11 cellular contexts compared by ENCODE assay signal in the genomic region with DNA sequence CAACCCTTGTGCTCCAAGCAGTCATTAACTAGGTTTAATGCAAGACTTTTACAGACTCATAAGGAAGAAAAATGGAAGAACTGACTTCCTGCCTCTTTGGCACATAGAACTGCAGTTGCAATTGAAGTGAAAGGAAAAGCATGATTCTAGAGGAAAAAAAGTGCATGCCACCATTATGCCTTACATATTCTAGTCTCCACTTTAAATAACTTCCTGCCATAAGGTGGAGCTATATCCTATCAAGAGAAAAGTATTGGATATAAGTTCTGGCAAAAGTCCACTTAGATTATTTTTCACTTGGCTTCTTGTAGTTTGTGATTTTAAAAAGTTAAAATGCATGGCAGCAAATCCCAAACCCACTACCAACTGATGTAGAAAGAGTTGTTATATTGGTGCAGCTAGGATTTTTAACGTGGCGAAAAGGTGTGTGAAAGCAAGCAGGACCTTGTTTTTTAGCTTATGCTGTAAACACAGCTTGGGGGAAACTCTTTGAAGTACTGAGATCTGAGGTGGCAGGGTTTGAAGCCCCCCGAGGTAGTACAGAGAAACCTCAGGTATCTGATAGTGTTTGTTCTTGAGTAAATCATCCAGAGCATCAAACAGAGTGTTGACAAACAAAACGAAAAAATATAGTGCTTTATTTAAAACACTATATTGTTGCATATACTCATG.
A peak's percentile ranks its signal among the peaks of the same experiment; 100 is the strongest.
DNase-seq lines count a peak whose midpoint lies in the region; ATAC-seq, FAIRE-seq and TF ChIP-seq lines count a peak whose summit lies in the region.
"Had no signal": no experiment of that assay in that cellular context is flagged by ENCODE, and none has a peak within 500 bp of the region (broad histone marks: within the 10 kb centered on the region; RNA-seq: fewer than 3 reads in every experiment).

No MANE protein-coding gene starts in this region.

- no peak for ATAC-seq in GM18858 (IDR thresholded peaks at IDR 0.05; ENCODE audit: unreplicated experiment)
- ATAC-seq in HG03432 (IDR thresholded peaks at IDR 0.05; ENCODE audit: unreplicated experiment): no peak

- DNase-seq in D721Med (ENCODE audit: insufficient read length, low spot score): no peak
- peak; percentile 5 for DNase-seq in HuH-7.5 (ENCODE audit: low spot score)
- peak; percentile 64 for DNase-seq in adipocyte (ENCODE audit: low read depth)
- peak; percentile 48 for DNase-seq in left kidney (ENCODE audit: low read depth, low spot score)
- no peak for DNase-seq in DMS114 treated with DMSO at 0.1 percent for 48 hours (lab: John Stamatoyannopoulos, UW; ENCODE audit: unreplicated experiment)
- no peak for DNase-seq in UCSD-AML1 (lab: John Stamatoyannopoulos, UW; ENCODE audit: unreplicated experiment)
- DNase-seq: NCI-H1436 treated with DMSO at 0.1 percent for 48 hours, ovary, transverse colon had no signal

- no peaks in the 10 kb centered on the region for H3K27me3 ChIP-seq in adipocyte (replicated peaks; ENCODE audit: control insufficient read depth, insufficient read depth, low read length)
- H3K27me3 ChIP-seq: ovary, transverse colon had no signal

- H3K36me3 ChIP-seq in adipocyte (ENCODE audit: control insufficient read depth, insufficient read depth, low read length, severe bottlenecking): no peaks in the 10 kb centered on the region
- H3K36me3 ChIP-seq: ovary, transverse colon had no signal

- peak; percentile 64 for FAIRE-seq in D721Med (lab: Jason Lieb, UNC)

- H3K4me1 ChIP-seq in adipocyte (ENCODE audit: control insufficient read depth, insufficient read depth, low read length): peaks cover 15% of the 10 kb centered on the region
- H3K4me1 ChIP-seq: transverse colon had no signal

- no peak overlapping the region for H3K4me3 ChIP-seq in adipocyte (ENCODE audit: low read length)
- H3K4me3 ChIP-seq: ovary, transverse colon had no signal

- H3K9me3 ChIP-seq in adipocyte (ENCODE audit: control insufficient read depth, low read length): no peaks in the 10 kb centered on the region
- H3K9me3 ChIP-seq: ovary, transverse colon had no signal

- TF ChIP-seq CTCF in D721Med (IDR thresholded peaks at IDR 0.05; ENCODE audit: insufficient read depth, missing control alignments): peak; percentile 49

- peak overlapping the region; percentile 32 for H3K9ac ChIP-seq in adipocyte (ENCODE audit: low read length)

Comparison
In these comparisons a context has a peak if more than half of its experiments do, and no peak if none do; other contexts are left out.
1. DNase-seq: peak in HuH-7.5 (single experiment), adipocyte (single experiment) and left kidney (single experiment); none in D721Med (single experiment), DMS114 treated with DMSO at 0.1 percent for 48 hours (single experiment) and UCSD-AML1 (single experiment).